In the genomic region with DNA sequence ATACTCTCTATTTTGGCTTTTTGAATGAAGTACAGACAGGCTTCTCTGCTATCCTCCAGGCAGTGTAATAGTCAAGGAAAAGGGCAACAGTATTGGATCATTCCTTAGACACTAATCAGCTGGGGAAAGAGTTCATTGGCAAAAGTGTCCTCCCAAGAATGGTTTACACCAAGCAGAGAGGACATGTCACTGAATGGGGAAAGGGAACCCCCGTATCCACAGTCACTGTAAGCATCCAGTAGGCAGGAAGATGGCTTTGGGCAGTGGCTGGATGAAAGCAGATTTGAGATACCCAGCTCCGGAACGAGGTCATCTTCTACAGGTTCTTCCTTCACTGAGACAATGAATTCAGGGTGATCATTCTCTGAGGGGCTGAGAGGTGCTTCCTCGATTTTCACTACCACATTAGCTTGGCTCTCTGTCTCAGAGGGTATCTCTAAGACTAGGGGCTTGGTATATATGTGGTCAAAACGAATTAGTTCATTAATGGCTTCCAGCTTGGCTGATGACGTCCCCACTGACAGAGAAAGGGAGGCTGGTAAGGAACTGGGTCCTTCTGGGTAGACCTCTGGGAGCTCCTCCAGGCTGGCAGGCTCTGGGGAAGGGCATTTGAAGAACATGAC, we compare ENCODE assay signal across 1 cellular context.
TF ChIP-seq lines count a peak whose summit lies in the region.

No MANE protein-coding gene starts in this region.

TF ChIP-seq in HEK293T, 16 proteins besides CTCF, POLR2A, EP300 and RAD21:
- TF ChIP-seq TARDBP (IDR thresholded peaks at IDR 0.05) (no peak), FOXA1 (IDR thresholded peaks at IDR 0.05) (no peak), SP1 (IDR thresholded peaks at IDR 0.05) (no peak), ZNF384 (IDR thresholded peaks at IDR 0.05) (no peak), NFRKB (IDR thresholded peaks at IDR 0.05) (no peak), ARNT (IDR thresholded peaks at IDR 0.05) (no peak), LEF1 (IDR thresholded peaks at IDR 0.05; ENCODE audit: borderline replicate concordance) (no peak), FOXK2 (IDR thresholded peaks at IDR 0.05) (no peak), FOXM1 (IDR thresholded peaks at IDR 0.05; ENCODE audit: borderline replicate concordance) (no peak), BHLHE40 (IDR thresholded peaks at IDR 0.05; ENCODE audit: borderline replicate concordance) (no peak), CTBP1 (IDR thresholded peaks at IDR 0.05; ENCODE audit: borderline replicate concordance) (no peak), ELF4 (IDR thresholded peaks at IDR 0.05) (no peak), L3MBTL2 (conservative IDR thresholded peaks at IDR 0.05) (no peak)
TF ChIP-seq in HEK293T: peak in this region for 0.
